ENCODE assay signal across 12 cellular contexts in the genomic region with DNA sequence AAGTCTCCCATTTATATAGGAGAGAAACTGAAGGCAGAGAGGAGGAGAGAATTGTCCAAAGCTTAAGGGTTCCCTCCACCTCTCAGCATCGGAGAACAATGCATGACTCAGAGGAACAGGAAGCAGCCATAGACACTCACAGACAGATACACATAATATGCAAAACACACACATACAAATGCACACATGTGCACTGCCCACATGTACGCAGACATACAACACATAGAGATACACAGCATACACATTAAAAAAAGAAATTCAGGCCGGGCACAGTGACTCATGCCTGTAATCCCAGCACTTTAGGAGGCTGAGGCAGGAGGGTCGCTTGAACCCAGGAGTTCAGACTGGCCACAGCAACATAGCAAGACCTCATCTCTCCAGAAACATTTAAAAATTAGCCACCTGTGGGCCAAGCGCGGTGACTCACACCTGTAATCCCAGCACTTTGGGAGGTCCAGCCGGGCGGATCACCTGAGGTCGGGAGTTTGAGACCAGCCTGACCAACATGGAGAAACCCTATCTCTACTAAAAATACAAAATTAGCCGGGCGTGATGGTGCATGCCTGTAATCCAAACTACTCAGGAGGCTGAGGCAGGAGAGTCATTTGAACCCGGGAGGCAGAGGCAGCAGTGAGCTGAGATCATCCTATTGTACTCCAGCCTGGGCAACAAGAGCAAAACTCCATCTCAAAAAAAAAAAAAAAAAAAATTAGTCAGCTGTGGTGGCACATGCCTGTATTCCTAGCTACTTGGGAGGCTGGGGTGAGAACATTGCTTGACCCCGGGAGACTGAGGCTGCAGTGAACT. TPM values are rescaled to one million over a fixed set of nuclear protein-coding genes. Genes with fewer than 3 reads are reported as not detected.
DNase-seq lines count a peak whose midpoint lies in the region; ATAC-seq and TF ChIP-seq lines count a peak whose summit lies in the region.
"Had no signal": no experiment of that assay in that cellular context is flagged by ENCODE, and none has a peak within 500 bp of the region (broad histone marks: within the 10 kb centered on the region; RNA-seq: fewer than 3 reads in every experiment).

No MANE protein-coding gene starts in this region.

- no peak overlapping the region for H3K4me3 ChIP-seq in mucosa of rectum (ENCODE audit: low read length in 2 of 2)
- H3K4me3 ChIP-seq in CD8-positive, alpha-beta T cell (ENCODE audit: low read depth, low read length), result no peak overlapping the region

- H3K36me3 ChIP-seq in mucosa of rectum (ENCODE audit: control insufficient read depth in 2 of 2, insufficient read depth in 2 of 2, low read length in 2 of 2), result no peaks in the 10 kb centered on the region
- H3K36me3 ChIP-seq in CD8-positive, alpha-beta T cell (ENCODE audit: insufficient read depth, low read length), result no peaks in the 10 kb centered on the region

- H3K4me1 ChIP-seq in mucosa of rectum (ENCODE audit: control insufficient read depth in 2 of 2, insufficient read depth in 2 of 2, low read length in 2 of 2), result peaks cover 9 to 21% of the 10 kb centered on the region in 2 donors
- H3K4me1 ChIP-seq in CD8-positive, alpha-beta T cell (ENCODE audit: insufficient read depth, low read length), result peaks cover 6% of the 10 kb centered on the region

- peak; percentile 52 for DNase-seq in GM10248 (ENCODE audit: extremely low spot score)
- DNase-seq in HPDE6-E6E7 (ENCODE audit: extremely low spot score), result peak; percentile 83
- DNase-seq in activated B cell treated with CpG ODN at 0.5 μM for 24 hours, result no peak
- DNase-seq in NCI-H2227 (lab: John Stamatoyannopoulos, UW; ENCODE audit: unreplicated experiment), result no peak
- DNase-seq in CD8-positive, alpha-beta T cell, result no peak
- DNase-seq in effector CD4-positive, alpha-beta T cell, result no peak
- DNase-seq: head of caudate nucleus; stimulated activated naive CD4-positive, alpha-beta T cell treated with Interleukin-2 at 50 U/mL for 16 hours; T-helper 1 cell had no signal

- H3K27ac Mint-ChIP-seq in activated B cell treated with CpG ODN at 0.5 μM for 24 hours, result peak overlapping the region; percentile 76
- H3K27ac Mint-ChIP-seq in CD8-positive, alpha-beta T cell, result no peak overlapping the region

- POLR2A ChIA-PET in GM10248 (lab: Yijun Ruan, JAX) (interaction anchor here (0.6 kb wide), 1 partner anchor 8 kb away, joined by 3 read pairs; no protein-coding TSS in a partner anchor), activated B cell treated with CpG ODN at 0.5 μM for 24 hours (lab: Charles Lee) (interaction anchor here (0.6 to 1.9 kb wide), 10 partner anchors 11 to 142 kb away, joined by 3 to 13 read pairs (median 4); a partner anchor contains a TSS)
- POLR2A ChIA-PET in CD8-positive, alpha-beta T cell (lab: Charles Lee), result no interaction called here

- H3K9me3 ChIP-seq in mucosa of rectum (ENCODE audit: control insufficient read depth in 2 of 2, low read length in 2 of 2), result no peaks in the 10 kb centered on the region
- H3K9me3 ChIP-seq in CD8-positive, alpha-beta T cell (ENCODE audit: low read length), result no peaks in the 10 kb centered on the region

- intact Hi-C loops in activated B cell treated with CpG ODN at 0.5 μM for 24 hours (cut with micrococcal nuclease), result loop anchor here (1.0 kb wide), 1 partner anchor 37 kb away; a partner anchor contains a TSS
- intact Hi-C loops in CD8-positive, alpha-beta T cell (cut with DNase I, micrococcal nuclease), result no loop called here

- TF ChIP-seq CTCF in GM10248 (IDR thresholded peaks at IDR 0.05; ENCODE audit: control extremely low read depth, extremely low read depth, low read depth, missing control alignments) (no peak), activated B cell treated with CpG ODN at 0.5 μM for 24 hours (IDR thresholded peaks at IDR 0.05) (no peak)
- TF ChIP-seq CTCF in CD8-positive, alpha-beta T cell (IDR thresholded peaks at IDR 0.05), result no peak

- H3K9ac ChIP-seq in mucosa of rectum (ENCODE audit: low read depth in 1 of 2, low read length in 2 of 2), result peak overlapping the region in 1 of 2 donors; percentile 42

- H3K4me1 Mint-ChIP-seq in activated B cell treated with CpG ODN at 0.5 μM for 24 hours, result peaks cover 19% of the 10 kb centered on the region
- peaks cover 3% of the 10 kb centered on the region for H3K4me1 Mint-ChIP-seq in CD8-positive, alpha-beta T cell (ENCODE audit: low read depth)

- H3K27ac ChIP-seq in mucosa of rectum (ENCODE audit: low read depth in 2 of 2, low read length in 2 of 2), result peak overlapping the region; percentile 77 to 78
- H3K27ac ChIP-seq in CD8-positive, alpha-beta T cell (ENCODE audit: low read depth, low read length), result no peak overlapping the region

- H3K27me3 ChIP-seq in mucosa of rectum (ENCODE audit: control insufficient read depth in 2 of 2, insufficient read depth in 2 of 2, low read length in 2 of 2), result no peaks in the 10 kb centered on the region
- H3K27me3 ChIP-seq in CD8-positive, alpha-beta T cell (ENCODE audit: insufficient read depth, low read length), result no peaks in the 10 kb centered on the region

- peaks cover 5% of the 10 kb centered on the region for H3K36me3 Mint-ChIP-seq in activated B cell treated with CpG ODN at 0.5 μM for 24 hours (ENCODE audit: low read depth)
- H3K36me3 Mint-ChIP-seq in CD8-positive, alpha-beta T cell, result peaks cover 8% of the 10 kb centered on the region

- CTCF ChIA-PET in GM10248 (lab: Yijun Ruan, JAX) (interaction anchor here (0.9 to 1.1 kb wide), 3 partner anchors 9 to 103 kb away, joined by 3 to 6 read pairs (median 3); no protein-coding TSS in a partner anchor), activated B cell treated with CpG ODN at 0.5 μM for 24 hours (lab: Charles Lee) (interaction anchor here (0.8 to 1.8 kb wide), 5 partner anchors 32 to 139 kb away, joined by 3 to 5 read pairs (median 3); a partner anchor contains a TSS)
- CTCF ChIA-PET in CD8-positive, alpha-beta T cell (lab: Charles Lee), result interaction anchor here (1.2 kb wide), 1 partner anchor 102 kb away, joined by 3 read pairs; no protein-coding TSS in a partner anchor

- H3K9me3 Mint-ChIP-seq in activated B cell treated with CpG ODN at 0.5 μM for 24 hours, result no peaks in the 10 kb centered on the region
- no peaks in the 10 kb centered on the region for H3K9me3 Mint-ChIP-seq in CD8-positive, alpha-beta T cell
- H3K9me3 Mint-ChIP-seq: central memory CD8-positive, alpha-beta T cell had no signal

- no peaks in the 10 kb centered on the region for H3K27me3 Mint-ChIP-seq in activated B cell treated with CpG ODN at 0.5 μM for 24 hours
- no peaks in the 10 kb centered on the region for H3K27me3 Mint-ChIP-seq in CD8-positive, alpha-beta T cell (ENCODE audit: low read depth)
- H3K27me3 Mint-ChIP-seq: central memory CD8-positive, alpha-beta T cell had no signal

- H3K4me3 Mint-ChIP-seq in activated B cell treated with CpG ODN at 0.5 μM for 24 hours, result peak overlapping the region; percentile 46
- H3K4me3 Mint-ChIP-seq in CD8-positive, alpha-beta T cell, result no peak overlapping the region
- H3K4me3 Mint-ChIP-seq: central memory CD8-positive, alpha-beta T cell had no signal

- ATAC-seq in activated B cell treated with CpG ODN at 0.5 μM for 24 hours (ENCODE audit: low read depth), result peak; percentile 98
- ATAC-seq in CD8-positive, alpha-beta T cell, result no peak
- no peak for ATAC-seq in HG02973 (IDR thresholded peaks at IDR 0.05; ENCODE audit: unreplicated experiment)

RNA-seq across cellular contexts. Expression of a gene that starts 11.3 kb away (rescaled TPM):
- 47.6 and 49.2 TPM in 2 replicates for total RNA-seq in activated B cell treated with CpG ODN at 0.5 μM for 24 hours
- 10 to 100 TPM; 20.0 to 21.2 TPM for total RNA-seq in CD8-positive, alpha-beta T cell

RNA-seq across cellular contexts. Expression of a gene that starts 23.6 kb away (rescaled TPM):
- total RNA-seq in activated B cell treated with CpG ODN at 0.5 μM for 24 hours, result 15.6 and 16.0 TPM in 2 replicates
- 10 to 100 TPM; 20.2 to 20.6 TPM for total RNA-seq in CD8-positive, alpha-beta T cell

RNA-seq across cellular contexts. Expression of a gene that starts 31.4 kb away (rescaled TPM):
- 303 and 321 TPM in 2 replicates for total RNA-seq in activated B cell treated with CpG ODN at 0.5 μM for 24 hours
- 10 to 100 TPM; 69.7 to 71.6 TPM for total RNA-seq in CD8-positive, alpha-beta T cell

RNA-seq across cellular contexts. Expression of a gene that starts 36.7 kb away (rescaled TPM):
- 32.0 and 39.6 TPM in 2 replicates for total RNA-seq in activated B cell treated with CpG ODN at 0.5 μM for 24 hours
- 10 to 100 TPM; 27.3 to 30.9 TPM for total RNA-seq in CD8-positive, alpha-beta T cell

Comparison
In these comparisons a context has a peak if more than half of its experiments do, and no peak if none do; other contexts are left out.
1. DNase-seq: peak in GM10248 (single experiment) and HPDE6-E6E7 (single experiment); none in activated B cell treated with CpG ODN at 0.5 μM for 24 hours (single experiment), NCI-H2227 (single experiment), CD8-positive, alpha-beta T cell (0 of 7) and effector CD4-positive, alpha-beta T cell (single experiment).